Comparison of ENCODE assay signal across 21 cellular contexts in genomic region chr3:111724694-111725093, GRCh38. TPM values are rescaled to one million over a fixed set of nuclear protein-coding genes. Genes with fewer than 3 reads are reported as not detected.
DNase-seq lines count a peak whose midpoint lies in the region; ATAC-seq and TF ChIP-seq lines count a peak whose summit lies in the region.
"Had no signal": no experiment of that assay in that cellular context is flagged by ENCODE, and none has a peak within 500 bp of the region (broad histone marks: within the 10 kb centered on the region; RNA-seq: fewer than 3 reads in every experiment).

No MANE protein-coding gene starts in this region.

- H3K4me1 Mint-ChIP-seq in natural killer cell = peaks cover 4 to 8% of the 10 kb centered on the region in 2 donors
- H3K4me1 Mint-ChIP-seq in natural killer cell treated with Interleukin-12 subunit alpha and Interleukin-12 subunit beta and Interleukin-15 and Interleukin-18, amount 100 ng/mL, for 72 hours (ENCODE audit: low read depth in 2 of 2) = peaks cover 2 to 6% of the 10 kb centered on the region in 2 donors
- H3K4me1 Mint-ChIP-seq in mesothelial cell of epicardium = peaks cover 5% of the 10 kb centered on the region
- H3K4me1 Mint-ChIP-seq: IgD-negative memory B cell had no signal

- H3K27ac Mint-ChIP-seq in natural killer cell (peak overlapping the region; percentile 27 to 33), mesothelial cell of epicardium (no peak overlapping the region)
- no peak overlapping the region for H3K27ac Mint-ChIP-seq in natural killer cell treated with Interleukin-12 subunit alpha and Interleukin-12 subunit beta and Interleukin-15 and Interleukin-18, amount 100 ng/mL, for 72 hours
- H3K27ac Mint-ChIP-seq: CD4-positive, alpha-beta memory T cell; HFFc6 had no signal

- no peaks in the 10 kb centered on the region for H3K27me3 Mint-ChIP-seq in natural killer cell (ENCODE audit: low read depth in 2 of 2)
- no peaks in the 10 kb centered on the region for H3K27me3 Mint-ChIP-seq in natural killer cell treated with Interleukin-12 subunit alpha and Interleukin-12 subunit beta and Interleukin-15 and Interleukin-18, amount 100 ng/mL, for 72 hours
- H3K27me3 Mint-ChIP-seq in mesothelial cell of epicardium (ENCODE audit: low read depth) = no peaks in the 10 kb centered on the region
- H3K27me3 Mint-ChIP-seq: CD4-positive, alpha-beta memory T cell; IgD-negative memory B cell had no signal

- no peak for TF ChIP-seq EP300 in esophagus muscularis mucosa (IDR thresholded peaks at IDR 0.05)

- H3K27me3 ChIP-seq in esophagus muscularis mucosa = no peaks in the 10 kb centered on the region
- no peaks in the 10 kb centered on the region for H3K27me3 ChIP-seq in uterus

- H3K9me3 ChIP-seq in esophagus muscularis mucosa (no peaks in the 10 kb centered on the region), uterus (no peaks in the 10 kb centered on the region)
- H3K9me3 ChIP-seq: A549 had no signal

- intact Hi-C loops in natural killer cell (cut with micrococcal nuclease) = no loop called here
- intact Hi-C loops in esophagus muscularis mucosa (cut with DNase I) = loop anchor here (5.0 kb wide), 1 partner anchor 83 kb away; no protein-coding TSS in a partner anchor
- intact Hi-C loops in uterus (cut with DNase I; ENCODE audit: low total_unique reads) = no loop called here

- H3K4me1 ChIP-seq in esophagus muscularis mucosa = peaks cover 10 to 56% (median 56%) of the 10 kb centered on the region in 4 donors
- no peaks in the 10 kb centered on the region for H3K4me1 ChIP-seq in uterus

- TF ChIP-seq POLR2A in esophagus muscularis mucosa (IDR thresholded peaks at IDR 0.05; ENCODE audit: low read depth) (no peak), uterus (IDR thresholded peaks at IDR 0.05) (no peak)

- no peak overlapping the region for H3K4me3 ChIP-seq in esophagus muscularis mucosa
- H3K4me3 ChIP-seq in uterus = no peak overlapping the region
- H3K4me3 ChIP-seq: A549 had no signal

- H3K4me3 Mint-ChIP-seq in natural killer cell (no peak overlapping the region), mesothelial cell of epicardium (no peak overlapping the region)
- no peak overlapping the region for H3K4me3 Mint-ChIP-seq in natural killer cell treated with Interleukin-12 subunit alpha and Interleukin-12 subunit beta and Interleukin-15 and Interleukin-18, amount 100 ng/mL, for 72 hours
- H3K4me3 Mint-ChIP-seq: CD4-positive, alpha-beta memory T cell; HFFc6; IgD-negative memory B cell had no signal

- H3K27ac ChIP-seq in esophagus muscularis mucosa (replicated peaks in 1 of 4) (no peak overlapping the region), uterus (peak overlapping the region; percentile 53 to 69)
- H3K27ac ChIP-seq: 22Rv1, C4-2B had no signal

- H3K9me3 Mint-ChIP-seq in natural killer cell (no peaks in the 10 kb centered on the region), mesothelial cell of epicardium (no peaks in the 10 kb centered on the region)
- no peaks in the 10 kb centered on the region for H3K9me3 Mint-ChIP-seq in natural killer cell treated with Interleukin-12 subunit alpha and Interleukin-12 subunit beta and Interleukin-15 and Interleukin-18, amount 100 ng/mL, for 72 hours
- H3K9me3 Mint-ChIP-seq: CD4-positive, alpha-beta memory T cell; HFFc6; IgD-negative memory B cell had no signal

- DNase-seq in natural killer cell (no peak), esophagus muscularis mucosa (ENCODE audit: extremely low spot score) (peak; percentile 70), uterus (no peak), T1000 (lab: John Stamatoyannopoulos, UW) (no peak), mesothelial cell of epicardium (ENCODE audit: low spot score in 2 of 2, unreplicated experiment in 2 of 2) (no peak)
- DNase-seq in natural killer cell treated with Interleukin-12 subunit alpha and Interleukin-12 subunit beta and Interleukin-15 and Interleukin-18, amount 100 ng/mL, for 72 hours (ENCODE audit: low spot score) = no peak
- DNase-seq: AML-193; CD4-positive, alpha-beta memory T cell; DMS153; DMS79; GDM1; GOT3; H7; HFFc6 had no signal

- TF ChIP-seq CTCF in natural killer cell (IDR thresholded peaks at IDR 0.05) (no peak), esophagus muscularis mucosa (IDR thresholded peaks at IDR 0.05) (no peak), uterus (IDR thresholded peaks at IDR 0.05) (no peak), mesothelial cell of epicardium (IDR thresholded peaks at IDR 0.05; ENCODE audit: unreplicated experiment) (no peak)

- no peak for ATAC-seq in natural killer cell
- ATAC-seq in natural killer cell treated with Interleukin-12 subunit alpha and Interleukin-12 subunit beta and Interleukin-15 and Interleukin-18, amount 100 ng/mL, for 72 hours = no peak
- ATAC-seq in GM19455 (IDR thresholded peaks at IDR 0.05; ENCODE audit: unreplicated experiment) = no peak
- ATAC-seq: A549, HCT116, HepG2 had no signal

- H3K36me3 Mint-ChIP-seq in natural killer cell (peaks cover 8% of the 10 kb centered on the region), mesothelial cell of epicardium (peaks cover 9% of the 10 kb centered on the region)
- H3K36me3 Mint-ChIP-seq in natural killer cell treated with Interleukin-12 subunit alpha and Interleukin-12 subunit beta and Interleukin-15 and Interleukin-18, amount 100 ng/mL, for 72 hours = peaks cover 6% of the 10 kb centered on the region

- H3K36me3 ChIP-seq in esophagus muscularis mucosa = no peaks in the 10 kb centered on the region
- no peaks in the 10 kb centered on the region for H3K36me3 ChIP-seq in uterus

- WGBS in esophagus muscularis mucosa = 88% methylated on average over 2 of the region's 2 CpGs

RNA-seq across cellular contexts. Expression of gene PLCXD2, which starts 50.2 kb away (rescaled TPM):
- total RNA-seq in natural killer cell = 10 to 100 TPM; 31.6 to 37.5 (median 32.5) TPM
- total RNA-seq in natural killer cell treated with Interleukin-12 subunit alpha and Interleukin-12 subunit beta and Interleukin-15 and Interleukin-18, amount 100 ng/mL, for 72 hours = 10 to 100 TPM; 15.0 to 26.1 TPM
- 1 to 10 TPM in 1 of 4 donors, under 1 TPM in 3; 0.33 to 1.0 (median 0.52) TPM for total RNA-seq in esophagus muscularis mucosa
- total RNA-seq in uterus = 1 to 10 TPM in 2 of 4 donors, under 1 TPM in 2; under 0.01 to 1.0 (median 0.65) TPM
- 3.9 to 4.7 TPM (median 4.0 TPM) in 3 replicates for total RNA-seq in mesothelial cell of epicardium

Comparison
In these comparisons a context has a peak if more than half of its experiments do, and no peak if none do; other contexts are left out.
1. H3K27ac Mint-ChIP-seq: peak in natural killer cell (2 of 2); none in natural killer cell treated with Interleukin-12 subunit alpha and Interleukin-12 subunit beta and Interleukin-15 and Interleukin-18, amount 100 ng/mL, for 72 hours (0 of 2) and mesothelial cell of epicardium (single experiment).
2. H3K27ac ChIP-seq: peak in uterus (2 of 2); none in esophagus muscularis mucosa (0 of 4).